ENCODE assay signal across 1 cellular context in the genomic region with DNA sequence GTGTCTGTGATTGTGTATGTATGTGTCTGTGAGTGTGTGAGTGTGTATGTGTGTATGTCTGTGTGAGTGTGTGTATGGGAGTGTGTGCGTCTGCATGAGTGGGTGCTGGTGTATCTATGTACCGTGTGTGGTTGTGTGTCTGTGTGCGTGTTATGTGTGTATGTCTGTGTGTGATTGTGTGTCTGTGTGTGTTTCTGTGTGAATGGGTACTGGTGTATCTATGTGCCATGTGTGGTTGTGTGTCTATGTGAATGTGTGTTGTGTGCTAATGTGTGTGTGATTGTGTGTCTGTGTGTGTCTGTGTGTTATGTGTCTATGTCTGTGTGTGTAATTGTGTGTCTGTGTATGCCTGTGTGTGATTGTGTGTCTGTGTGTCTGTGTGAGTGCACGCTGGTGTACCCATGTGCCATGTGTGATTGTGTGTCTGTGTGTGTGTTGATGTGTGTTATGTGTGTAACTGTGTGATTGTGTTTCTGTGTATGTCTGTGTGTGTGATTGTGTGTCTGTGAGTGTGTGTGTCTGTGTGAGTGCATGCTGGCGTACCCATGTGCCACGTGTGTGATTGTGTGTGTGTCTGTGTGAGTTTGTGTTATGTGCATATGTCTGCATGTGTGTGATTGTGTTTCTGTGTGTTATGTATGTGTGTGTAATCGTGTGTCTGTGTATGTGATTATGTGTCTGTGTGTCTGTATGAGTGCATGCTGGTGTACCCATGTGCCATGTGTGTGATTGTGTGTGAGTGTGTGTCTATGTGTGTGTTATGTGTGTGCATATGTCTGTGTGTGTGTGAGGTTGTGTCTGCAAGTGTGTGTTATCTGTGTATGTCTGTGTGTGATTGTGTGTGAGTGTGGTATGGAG.
TF ChIP-seq lines count a peak whose summit lies in the region.

No MANE protein-coding gene starts in this region.

TF ChIP-seq in H1, 55 proteins besides CTCF, POLR2A, EP300 and RAD21:
- TF ChIP-seq SAP30 (IDR thresholded peaks at IDR 0.05; ENCODE audit: insufficient read depth, insufficient replicate concordance, low read length) (no peak), SIX5 (IDR thresholded peaks at IDR 0.05; ENCODE audit: low read depth, low read length) (no peak), JUND (IDR thresholded peaks at IDR 0.05; ENCODE audit: low read length) (no peak), SUZ12 (IDR thresholded peaks at IDR 0.05; ENCODE audit: low read length) (no peak), TAF7 (optimal IDR thresholded peaks at IDR 0.05; ENCODE audit: borderline replicate concordance, low read depth, low read length) (no peak), ASH2L (IDR thresholded peaks at IDR 0.05; ENCODE audit: low read length) (no peak), KDM4A (IDR thresholded peaks at IDR 0.05; ENCODE audit: low read depth, low read length, severe bottlenecking) (no peak)
- TF ChIP-seq, protein P1, sequence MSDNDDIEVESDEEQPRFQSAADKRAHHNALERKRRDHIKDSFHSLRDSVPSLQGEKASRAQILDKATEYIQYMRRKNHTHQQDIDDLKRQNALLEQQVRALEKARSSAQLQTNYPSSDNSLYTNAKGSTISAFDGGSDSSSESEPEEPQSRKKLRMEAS (IDR thresholded peaks at IDR 0.05) = no peak
TF ChIP-seq in H1: peak in this region for 0.
